Comparison of ENCODE assay signal across 8 cellular contexts in genomic region chr2:43228341-43228751, GRCh38. TPM values are rescaled to one million over a fixed set of nuclear protein-coding genes. Genes with fewer than 3 reads are reported as not detected.
DNase-seq lines count a peak whose midpoint lies in the region; ATAC-seq and TF ChIP-seq lines count a peak whose summit lies in the region.

No MANE protein-coding gene starts in this region.

- H3K4me2 ChIP-seq in PC-3 (ENCODE audit: low read length) (peak overlapping the region; percentile 99), parathyroid adenoma (ENCODE audit: low read length) (peak overlapping the region; percentile 92)

- peaks cover 24% of the 10 kb centered on the region for H3K4me1 ChIP-seq in CD8-positive, alpha-beta memory T cell (ENCODE audit: insufficient read depth, low read length)
- H3K4me1 ChIP-seq in PC-3 (ENCODE audit: insufficient read depth, low read length) (peaks cover 20% of the 10 kb centered on the region), endocrine pancreas (ENCODE audit: control insufficient read depth, insufficient read depth, low read length) (peaks cover under 1% of the 10 kb centered on the region), parathyroid adenoma (peaks cover 5% of the 10 kb centered on the region)

- POLR2A ChIA-PET in CD8-positive, alpha-beta memory T cell (lab: Charles Lee), result interaction anchor here (0.8 to 13.5 kb wide), 7 partner anchors 9 to 98 kb away, joined by 3 to 590 read pairs (median 21); no protein-coding TSS in a partner anchor
- POLR2A ChIA-PET in PC-3 (lab: Charles Lee; ENCODE audit: unreplicated experiment), result no interaction called here

- H3K9me2 ChIP-seq in PC-3 (replicated peaks; ENCODE audit: low read length), result no peaks in the 10 kb centered on the region

- TF ChIP-seq CTCF in PC-3 (conservative IDR thresholded peaks at IDR 0.05; ENCODE audit: low read depth, low read length), result no peak
- no peak for TF ChIP-seq CTCF in parathyroid adenoma (IDR thresholded peaks at IDR 0.05)

- H2AFZ ChIP-seq in PC-3 (ENCODE audit: low read length) (no peak overlapping the region), parathyroid adenoma (no peak overlapping the region)

- H3K9ac ChIP-seq in PC-3 (ENCODE audit: low read length), result peak overlapping the region; percentile 100; the same call in 1 of the 2 replicates
- peak overlapping the region; percentile 79 for H3K9ac ChIP-seq in endocrine pancreas (ENCODE audit: control insufficient read depth, insufficient read depth, low read length)
- H3K9ac ChIP-seq in parathyroid adenoma, result no peak overlapping the region

- H3K79me2 ChIP-seq in PC-3 (ENCODE audit: low read length), result peaks cover 43% of the 10 kb centered on the region
- no peaks in the 10 kb centered on the region for H3K79me2 ChIP-seq in parathyroid adenoma

- H3K4me3 ChIP-seq in CD8-positive, alpha-beta memory T cell (ENCODE audit: low read length), result peak overlapping the region; percentile 82
- H3K4me3 ChIP-seq in PC-3 (ENCODE audit: low read length) (no peak overlapping the region; the same call in 1 of the 2 replicates), endocrine pancreas (ENCODE audit: control insufficient read depth, insufficient read depth, low read length) (peak overlapping the region; percentile 20), parathyroid adenoma (ENCODE audit: low read depth, low read length) (no peak overlapping the region)

- no peaks in the 10 kb centered on the region for H3K27me3 ChIP-seq in CD8-positive, alpha-beta memory T cell (ENCODE audit: insufficient read depth, low read length, poor library complexity, severe bottlenecking)
- no peaks in the 10 kb centered on the region for H3K27me3 ChIP-seq in PC-3 (ENCODE audit: low read length)
- H3K27me3 ChIP-seq in endocrine pancreas (ENCODE audit: control insufficient read depth, insufficient read depth, low read length), result no peaks in the 10 kb centered on the region
- no peaks in the 10 kb centered on the region for H3K27me3 ChIP-seq in parathyroid adenoma (ENCODE audit: control insufficient read depth, insufficient read depth, low read length)

- peaks cover 0 to 29% of the 10 kb centered on the region in 2 donors for H3K27me3 Mint-ChIP-seq in CD8-positive, alpha-beta memory T cell

- peaks cover 23 to 29% (median 26%) of the 10 kb centered on the region in 3 donors for H3K4me1 Mint-ChIP-seq in CD8-positive, alpha-beta memory T cell

- no peaks in the 10 kb centered on the region for H3K9me3 ChIP-seq in CD8-positive, alpha-beta memory T cell (ENCODE audit: low read length)
- H3K9me3 ChIP-seq in PC-3 (ENCODE audit: low read length) (no peaks in the 10 kb centered on the region), endocrine pancreas (ENCODE audit: control insufficient read depth, low read length) (no peaks in the 10 kb centered on the region), parathyroid adenoma (ENCODE audit: control insufficient read depth, low read length) (no peaks in the 10 kb centered on the region)

- peaks cover 10 to 64% (median 15%) of the 10 kb centered on the region in 3 donors for H3K36me3 Mint-ChIP-seq in CD8-positive, alpha-beta memory T cell

- no peak for DNase-seq in CD8-positive, alpha-beta memory T cell
- no peak for DNase-seq in PC-3
- DNase-seq in NCI-H187 (lab: John Stamatoyannopoulos, UW), result no peak

- H3K36me3 ChIP-seq in CD8-positive, alpha-beta memory T cell (ENCODE audit: insufficient read depth, low read length), result peaks cover 29% of the 10 kb centered on the region
- H3K36me3 ChIP-seq in PC-3 (ENCODE audit: low read depth, low read length), result peaks cover 22% of the 10 kb centered on the region
- H3K36me3 ChIP-seq in endocrine pancreas (ENCODE audit: control insufficient read depth, insufficient read depth, low read length), result no peaks in the 10 kb centered on the region
- H3K36me3 ChIP-seq in parathyroid adenoma (ENCODE audit: control insufficient read depth, insufficient read depth, low read length), result no peaks in the 10 kb centered on the region

- ATAC-seq in PC-3 (no peak), GM18519 (IDR thresholded peaks at IDR 0.05; ENCODE audit: low FRiP score, unreplicated experiment) (no peak), GM18873 (IDR thresholded peaks at IDR 0.05; ENCODE audit: low FRiP score, unreplicated experiment) (no peak), HG02588 (IDR thresholded peaks at IDR 0.05; ENCODE audit: unreplicated experiment) (no peak)

- intact Hi-C loops in PC-3 (cut with micrococcal nuclease), result loop anchor here (2.0 to 10.0 kb wide), 4 partner anchors 154 to 404 kb away; no protein-coding TSS in a partner anchor

- H3K9me3 Mint-ChIP-seq in CD8-positive, alpha-beta memory T cell, result peaks cover 0 to 6% (median 3%) of the 10 kb centered on the region in 5 donors

- peak overlapping the region; percentile 78 to 97 (median 96) for H3K27ac Mint-ChIP-seq in CD8-positive, alpha-beta memory T cell

- peak overlapping the region; percentile 80 to 99 (median 91) for H3K4me3 Mint-ChIP-seq in CD8-positive, alpha-beta memory T cell

- peak overlapping the region; percentile 92 for H3K27ac ChIP-seq in CD8-positive, alpha-beta memory T cell (ENCODE audit: low read depth, low read length)
- H3K27ac ChIP-seq in PC-3 (ENCODE audit: low read length), result no peak overlapping the region
- H3K27ac ChIP-seq in parathyroid adenoma, result peak overlapping the region; percentile 84

- CTCF ChIA-PET in CD8-positive, alpha-beta memory T cell (lab: Charles Lee), result interaction anchor here (0.9 to 19.6 kb wide), 17 partner anchors 9 to 349 kb away, joined by 3 to 820 read pairs (median 10); no protein-coding TSS in a partner anchor
- CTCF ChIA-PET in PC-3 (lab: Charles Lee), result interaction anchor here (0.5 to 2.4 kb wide), 5 partner anchors 140 to 377 kb away, joined by 3 to 11 read pairs (median 4); no protein-coding TSS in a partner anchor

- H4K20me1 ChIP-seq in PC-3 (ENCODE audit: low read length), result peaks cover 9% of the 10 kb centered on the region

- BruUV-seq in PC-3 (replicated peaks; lab: Mats Ljungman, UMichigan), result no TSS peak

- no peaks in the 10 kb centered on the region for H3F3A ChIP-seq in PC-3 (ENCODE audit: low read length, unreplicated experiment)

RNA-seq across cellular contexts. Expression of gene ZFP36L2, which starts 1.9 kb away (rescaled TPM):
- 10 to 100 TPM; 98.0 to 98.6 TPM for total RNA-seq in CD8-positive, alpha-beta memory T cell
- 737 TPM for polyA plus RNA-seq in CD8-positive, alpha-beta memory T cell
- total RNA-seq in PC-3 (2014; rRNA removed), result 14.8 and 26.0 TPM in 2 replicates

Comparison
In these comparisons a context has a peak if more than half of its experiments do, and no peak if none do; other contexts are left out.
1. H3K4me3 ChIP-seq: peak in CD8-positive, alpha-beta memory T cell (single experiment) and endocrine pancreas (single experiment); none in PC-3 (single experiment) and parathyroid adenoma (single experiment).